16 cellular contexts compared by ENCODE assay signal in the genomic region with DNA sequence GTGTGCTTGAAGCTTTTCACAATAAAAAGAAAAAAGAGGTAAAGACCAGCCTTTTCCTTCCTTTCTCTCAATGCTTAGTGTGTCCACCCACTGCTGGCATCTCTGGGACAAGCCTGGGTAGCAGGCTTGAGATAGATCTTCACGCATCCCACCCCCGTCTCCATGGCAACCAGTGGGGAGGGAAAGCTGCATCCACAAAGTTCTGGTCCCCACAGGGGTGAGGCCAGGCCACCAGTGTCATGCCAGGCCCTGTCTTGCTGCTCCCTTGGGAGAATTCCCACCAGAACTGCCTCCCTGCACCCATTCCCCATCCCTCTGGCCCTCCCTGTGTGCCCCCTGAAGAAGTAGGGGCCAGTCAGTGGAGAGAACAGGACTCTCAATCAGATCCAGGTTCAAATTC.
A peak's percentile ranks its signal among the peaks of the same experiment; 100 is the strongest.
DNase-seq lines count a peak whose midpoint lies in the region; ATAC-seq, FAIRE-seq and TF ChIP-seq lines count a peak whose summit lies in the region.
"Had no signal": no experiment of that assay in that cellular context is flagged by ENCODE, and none has a peak within 500 bp of the region (broad histone marks: within the 10 kb centered on the region; RNA-seq: fewer than 3 reads in every experiment).

No MANE protein-coding gene starts in this region.

- CTCF ChIA-PET in SK-N-SH (lab: Yijun Ruan, JAX), result no interaction called here
- CTCF ChIA-PET in K562 (lab: Yijun Ruan, JAX; ENCODE audit: low intra/inter-chr PET ratio), result no interaction called here
- CTCF ChIA-PET in activated CD8-positive, alpha-beta memory T cell treated with anti-CD3 and anti-CD28 coated beads, Interleukin-2, amount 10 ng/mL, durations not matched to agents 7 days and 5 days (lab: Charles Lee), result no interaction called here

- TF ChIP-seq EP300 in SK-N-SH (IDR thresholded peaks at IDR 0.05; ENCODE audit: borderline replicate concordance in 1 of 2, low read depth in 1 of 2, low read length in 1 of 2) (no peak), K562 (IDR thresholded peaks at IDR 0.05; ENCODE audit: low read length) (no peak)

- H3K9me3 Mint-ChIP-seq in activated T-helper 1 cell treated with anti-CD3 and anti-CD28 coated beads, Interleukin-12 subunit alpha, Interleukin-12 subunit beta, Interleukin-2, Interleukin-4 antibody, amounts not matched to agents 30 ng/mL and 10 ng/mL and 1 ng/mL, durations not matched to agents 14 hours and 24 hours and 36 hours, result no peaks in the 10 kb centered on the region
- H3K9me3 Mint-ChIP-seq in activated CD8-positive, alpha-beta memory T cell treated with anti-CD3 and anti-CD28 coated beads, Interleukin-2, amount 10 ng/mL, durations not matched to agents 7 days and 5 days (ENCODE audit: low read depth), result peaks cover 2% of the 10 kb centered on the region

- DNase-seq in SK-N-SH (no peak), K562 (ENCODE audit: extremely low read depth in 1 of 4, low spot score in 3 of 4) (peak in 2 of 4 experiments; percentile 39 to 44), middle frontal gyrus (ENCODE audit: extremely low spot score, low spot score) (peak; percentile 32), aorta (no peak)
- DNase-seq in activated T-helper 1 cell treated with anti-CD3 and anti-CD28 coated beads, Interleukin-12 subunit alpha, Interleukin-12 subunit beta, Interleukin-2, Interleukin-4 antibody, amounts not matched to agents 30 ng/mL and 10 ng/mL and 1 ng/mL, durations not matched to agents 14 hours and 24 hours and 36 hours (ENCODE audit: low spot score), result no peak
- no peak for DNase-seq in activated CD8-positive, alpha-beta memory T cell treated with anti-CD3 and anti-CD28 coated beads, Interleukin-2, amount 10 ng/mL, durations not matched to agents 7 days and 5 days
- DNase-seq: CD4-positive, alpha-beta memory T cell; DND-41; GDM1; GM23248 had no signal

- H4K20me1 ChIP-seq in SK-N-SH (ENCODE audit: insufficient read depth), result no peaks in the 10 kb centered on the region
- 0 out of 2 replicates have a peak, but pooled peaks cover 3% of the 10 kb centered on the region for H4K20me1 ChIP-seq in K562 (replicated peaks; ENCODE audit: control insufficient read depth, insufficient read depth, low read length)

- POLR2A ChIA-PET in SK-N-SH (lab: Yijun Ruan, JAX), result no interaction called here
- POLR2A ChIA-PET in K562 (lab: Yijun Ruan, JAX), result no interaction called here

- no peaks in the 10 kb centered on the region; a peak in 1 of 4 replicates for H3K4me1 ChIP-seq in SK-N-SH (ENCODE audit: control insufficient read depth in 1 of 2, insufficient read depth in 2 of 2, low read depth in 1 of 2, low read length in 1 of 2)
- H3K4me1 ChIP-seq in K562 (replicated peaks in 1 of 2; ENCODE audit: control insufficient read depth in 2 of 2, insufficient read depth in 2 of 2, low read length in 2 of 2), result no peaks in the 10 kb centered on the region
- H3K4me1 ChIP-seq in aorta (ENCODE audit: control insufficient read depth in 1 of 2, insufficient read depth in 2 of 2, low read length in 2 of 2), result no peaks in the 10 kb centered on the region

- H3K4me3 ChIP-seq in SK-N-SH (ENCODE audit: low read depth in 2 of 2, low read length in 1 of 2) (no peak overlapping the region), K562 (no peak overlapping the region), aorta (ENCODE audit: low read length in 2 of 2) (no peak overlapping the region)
- H3K4me3 ChIP-seq: GM23248 had no signal

- peaks cover 9% of the 10 kb centered on the region for H3K4me1 Mint-ChIP-seq in activated T-helper 1 cell treated with anti-CD3 and anti-CD28 coated beads, Interleukin-12 subunit alpha, Interleukin-12 subunit beta, Interleukin-2, Interleukin-4 antibody, amounts not matched to agents 30 ng/mL and 10 ng/mL and 1 ng/mL, durations not matched to agents 14 hours and 24 hours and 36 hours (ENCODE audit: low read depth)
- H3K4me1 Mint-ChIP-seq in activated CD8-positive, alpha-beta memory T cell treated with anti-CD3 and anti-CD28 coated beads, Interleukin-2, amount 10 ng/mL, durations not matched to agents 7 days and 5 days, result peaks cover 4% of the 10 kb centered on the region
- H3K4me1 Mint-ChIP-seq: B cell had no signal

- no peak overlapping the region for H3K27ac Mint-ChIP-seq in activated T-helper 1 cell treated with anti-CD3 and anti-CD28 coated beads, Interleukin-12 subunit alpha, Interleukin-12 subunit beta, Interleukin-2, Interleukin-4 antibody, amounts not matched to agents 30 ng/mL and 10 ng/mL and 1 ng/mL, durations not matched to agents 14 hours and 24 hours and 36 hours
- H3K27ac Mint-ChIP-seq in activated CD8-positive, alpha-beta memory T cell treated with anti-CD3 and anti-CD28 coated beads, Interleukin-2, amount 10 ng/mL, durations not matched to agents 7 days and 5 days, result no peak overlapping the region
- H3K27ac Mint-ChIP-seq: B cell; CD4-positive, alpha-beta memory T cell; IgD-negative memory B cell had no signal

- H3K27ac ChIP-seq in SK-N-SH (ENCODE audit: low read depth in 2 of 2, low read length in 1 of 2) (no peak overlapping the region), K562 (ENCODE audit: extremely low read depth, low read depth, low read length) (no peak overlapping the region), aorta (ENCODE audit: low read depth in 1 of 2, low read length in 2 of 2) (no peak overlapping the region)
- H3K27ac ChIP-seq: C4-2B, GM23248 had no signal

- H3K36me3 ChIP-seq in SK-N-SH (replicated peaks in 1 of 2; ENCODE audit: control insufficient read depth in 1 of 2, insufficient read depth in 2 of 2, low read length in 1 of 2) (peaks cover 0 to 21% of the 10 kb centered on the region in 2 experiments), K562 (ENCODE audit: control insufficient read depth, insufficient read depth, low read length) (peaks cover 3% of the 10 kb centered on the region; the same call in 1 of the 3 replicates), aorta (ENCODE audit: control insufficient read depth in 1 of 2, insufficient read depth in 2 of 2, low read length in 1 of 2) (peaks cover 0 to 1% of the 10 kb centered on the region in 2 donors)

- intact Hi-C loops in K562 (cut with micrococcal nuclease) (no loop called here), aorta (cut with DNase I) (no loop called here)
- intact Hi-C loops in activated T-helper 1 cell treated with anti-CD3 and anti-CD28 coated beads, Interleukin-12 subunit alpha, Interleukin-12 subunit beta, Interleukin-2, Interleukin-4 antibody, amounts not matched to agents 30 ng/mL and 10 ng/mL and 1 ng/mL, durations not matched to agents 14 hours and 24 hours and 36 hours (cut with micrococcal nuclease), result no loop called here

- WGBS in SK-N-SH (ENCODE audit: low lambda C conversion rate), result 100% methylated on average over 2 of the region's 2 CpGs
- 38% methylated on average over 1 of the region's 2 CpGs for WGBS in K562 (ENCODE audit: insufficient coverage, low coverage, missing lambda C conversion rate)
- 87 to 89% methylated on average over 2 of the region's 2 CpGs for WGBS in aorta, 2 donors

- peaks cover under 1% of the 10 kb centered on the region; the same call in 1 of the 2 replicates for H3K79me2 ChIP-seq in SK-N-SH (ENCODE audit: insufficient read depth)
- H3K79me2 ChIP-seq in K562 (ENCODE audit: control insufficient read depth, insufficient read depth, low read length), result no peaks in the 10 kb centered on the region

- H2AFZ ChIP-seq in SK-N-SH (ENCODE audit: low read depth) (no peak overlapping the region), K562 (ENCODE audit: low read depth, low read length) (no peak overlapping the region)
- H2AFZ ChIP-seq: GM23248 had no signal

- H3K36me3 Mint-ChIP-seq in activated T-helper 1 cell treated with anti-CD3 and anti-CD28 coated beads, Interleukin-12 subunit alpha, Interleukin-12 subunit beta, Interleukin-2, Interleukin-4 antibody, amounts not matched to agents 30 ng/mL and 10 ng/mL and 1 ng/mL, durations not matched to agents 14 hours and 24 hours and 36 hours (ENCODE audit: low read depth), result no peaks in the 10 kb centered on the region
- H3K36me3 Mint-ChIP-seq in activated CD8-positive, alpha-beta memory T cell treated with anti-CD3 and anti-CD28 coated beads, Interleukin-2, amount 10 ng/mL, durations not matched to agents 7 days and 5 days, result no peaks in the 10 kb centered on the region
- H3K36me3 Mint-ChIP-seq: CD4-positive, alpha-beta memory T cell had no signal

- no peaks in the 10 kb centered on the region for H3K9me2 ChIP-seq in SK-N-SH

- peaks cover 5% of the 10 kb centered on the region for H3F3A ChIP-seq in SK-N-SH (replicated peaks; ENCODE audit: insufficient read depth)

- H3K27me3 Mint-ChIP-seq in activated T-helper 1 cell treated with anti-CD3 and anti-CD28 coated beads, Interleukin-12 subunit alpha, Interleukin-12 subunit beta, Interleukin-2, Interleukin-4 antibody, amounts not matched to agents 30 ng/mL and 10 ng/mL and 1 ng/mL, durations not matched to agents 14 hours and 24 hours and 36 hours (ENCODE audit: insufficient read depth), result no peaks in the 10 kb centered on the region
- H3K27me3 Mint-ChIP-seq in activated CD8-positive, alpha-beta memory T cell treated with anti-CD3 and anti-CD28 coated beads, Interleukin-2, amount 10 ng/mL, durations not matched to agents 7 days and 5 days, result peaks cover under 1% of the 10 kb centered on the region
- H3K27me3 Mint-ChIP-seq: B cell, IgD-negative memory B cell had no signal

- H3K27me3 ChIP-seq in SK-N-SH (ENCODE audit: insufficient read depth) (no peaks in the 10 kb centered on the region), K562 (ENCODE audit: control insufficient read depth in 2 of 2, insufficient read depth in 2 of 2, low read length in 2 of 2) (no peaks in the 10 kb centered on the region; a peak in 1 of 5 replicates), aorta (ENCODE audit: control insufficient read depth in 1 of 2, insufficient read depth in 2 of 2, low read length in 1 of 2) (no peaks in the 10 kb centered on the region)

- no peak overlapping the region for H3K4me3 Mint-ChIP-seq in activated T-helper 1 cell treated with anti-CD3 and anti-CD28 coated beads, Interleukin-12 subunit alpha, Interleukin-12 subunit beta, Interleukin-2, Interleukin-4 antibody, amounts not matched to agents 30 ng/mL and 10 ng/mL and 1 ng/mL, durations not matched to agents 14 hours and 24 hours and 36 hours
- no peak overlapping the region for H3K4me3 Mint-ChIP-seq in activated CD8-positive, alpha-beta memory T cell treated with anti-CD3 and anti-CD28 coated beads, Interleukin-2, amount 10 ng/mL, durations not matched to agents 7 days and 5 days
- H3K4me3 Mint-ChIP-seq: B cell; CD4-positive, alpha-beta memory T cell; IgD-negative memory B cell had no signal

- in situ Hi-C loops in K562 (cut with MboI), result no loop called here

- no peak for ATAC-seq in SK-N-SH treated with all-trans-retinoic acid at 6 μM for 48 hours
- ATAC-seq in K562, result no peak
- ATAC-seq in aorta (ENCODE audit: low FRiP score), result peak; percentile 42
- no peak for ATAC-seq in GM18511 (IDR thresholded peaks at IDR 0.05; ENCODE audit: unreplicated experiment)
- ATAC-seq in activated CD8-positive, alpha-beta memory T cell treated with anti-CD3 and anti-CD28 coated beads, Interleukin-2, amount 10 ng/mL, durations not matched to agents 7 days and 5 days, result no peak

- FAIRE-seq in K562 (lab: Jason Lieb, UNC), result no peak
- FAIRE-seq: H54 had no signal

- no peak for TF ChIP-seq RAD21 in SK-N-SH (IDR thresholded peaks at IDR 0.05; ENCODE audit: low read length)
- no peak for TF ChIP-seq RAD21 in K562 (CRISPR knock-in tag; conservative IDR thresholded peaks at IDR 0.05 in 1 of 2, IDR thresholded peaks at IDR 0.05 in 1 of 2)

- H3K4me2 ChIP-seq in SK-N-SH (no peak overlapping the region), K562 (ENCODE audit: insufficient read depth, low read length) (no peak overlapping the region)

- no peak for TF ChIP-seq POLR2A in K562 (conservative IDR thresholded peaks at IDR 0.05)

- BruUV-seq in K562 (replicated peaks; lab: Mats Ljungman, UMichigan), result no TSS peak

- H3K9me1 ChIP-seq in K562 (ENCODE audit: control insufficient read depth, insufficient read depth, low read length), result no peaks in the 10 kb centered on the region

- H3K9me3 ChIP-seq in SK-N-SH (no peaks in the 10 kb centered on the region), K562 (replicated peaks; ENCODE audit: control insufficient read depth, insufficient read depth, low read depth, low read length) (peaks cover 7% of the 10 kb centered on the region), aorta (ENCODE audit: control insufficient read depth, low read length) (no peaks in the 10 kb centered on the region)

- H3K9ac ChIP-seq in SK-N-SH (no peak overlapping the region), K562 (ENCODE audit: insufficient read depth in 1 of 2, low read depth in 2 of 2, low read length in 2 of 2) (no peak overlapping the region)
- H3K9ac ChIP-seq: GM23248 had no signal

- TF ChIP-seq CTCF in SK-N-SH (IDR thresholded peaks at IDR 0.05), result no peak
- no peak for TF ChIP-seq CTCF in K562 (IDR thresholded peaks at IDR 0.05 in 2 of 3, conservative IDR thresholded peaks at IDR 0.05 in 1 of 3; ENCODE audit: insufficient read depth in 2 of 3, low read depth in 1 of 3, low read length in 3 of 3)
